ENCODE assay signal across 7 cellular contexts in genomic region chr14:102819790-102820330, GRCh38. TPM values are rescaled to one million over a fixed set of nuclear protein-coding genes. Genes with fewer than 3 reads are reported as not detected.
A peak's percentile ranks its signal among the peaks of the same experiment; 100 is the strongest.
DNase-seq lines count a peak whose midpoint lies in the region; ATAC-seq and FAIRE-seq lines count a peak whose summit lies in the region.

No MANE protein-coding gene starts in this region.

- H3K36me3 Mint-ChIP-seq in activated CD4-positive, alpha-beta memory T cell treated with anti-CD3 and anti-CD28 coated beads for 36 hours: peaks cover 28% of the 10 kb centered on the region
- peaks cover 0 to 19% (median 0%) of the 10 kb centered on the region in 3 donors for H3K36me3 Mint-ChIP-seq in naive thymus-derived CD8-positive, alpha-beta T cell

- DNase-seq in activated CD4-positive, alpha-beta memory T cell treated with anti-CD3 and anti-CD28 coated beads for 36 hours: no peak
- no peak for DNase-seq in naive thymus-derived CD8-positive, alpha-beta T cell
- no peak for DNase-seq in dedifferentiated amniotic fluid mesenchymal stem cell (ENCODE audit: extremely low spot score)
- DNase-seq in NCI-H2029 treated with DMSO at 0.1 percent for 48 hours (lab: John Stamatoyannopoulos, UW): no peak
- DNase-seq in frontal cortex (ENCODE audit: low spot score in 2 of 2): no peak

- no peaks in the 10 kb centered on the region for H3K27me3 Mint-ChIP-seq in activated CD4-positive, alpha-beta memory T cell treated with anti-CD3 and anti-CD28 coated beads for 36 hours
- no peaks in the 10 kb centered on the region for H3K27me3 Mint-ChIP-seq in naive thymus-derived CD8-positive, alpha-beta T cell

- peak overlapping the region; percentile 71 for H3K4me3 Mint-ChIP-seq in activated CD4-positive, alpha-beta memory T cell treated with anti-CD3 and anti-CD28 coated beads for 36 hours
- H3K4me3 Mint-ChIP-seq in naive thymus-derived CD8-positive, alpha-beta T cell: peak overlapping the region in 4 of 10 donors; percentile 37 to 71 (median 48)

- CTCF ChIA-PET in activated CD4-positive, alpha-beta memory T cell treated with anti-CD3 and anti-CD28 coated beads for 36 hours (lab: Charles Lee): interaction anchor here (1.6 to 2.4 kb wide), 3 partner anchors 14 to 45 kb away, joined by 7 to 10 read pairs (median 8); no protein-coding TSS in a partner anchor

- peak; percentile 15 for ATAC-seq in GM19043 (IDR thresholded peaks at IDR 0.05; ENCODE audit: low read depth, unreplicated experiment)
- peak; percentile 5 for ATAC-seq in HG02763 (IDR thresholded peaks at IDR 0.05; ENCODE audit: unreplicated experiment)
- ATAC-seq in naive thymus-derived CD8-positive, alpha-beta T cell: peak; percentile 10 to 18

- H3K27ac Mint-ChIP-seq in activated CD4-positive, alpha-beta memory T cell treated with anti-CD3 and anti-CD28 coated beads for 36 hours: peak overlapping the region; percentile 99
- H3K27ac Mint-ChIP-seq in naive thymus-derived CD8-positive, alpha-beta T cell: peak overlapping the region in 6 of 10 donors; percentile 4 to 85 (median 52)

- POLR2A ChIA-PET in activated CD4-positive, alpha-beta memory T cell treated with anti-CD3 and anti-CD28 coated beads for 36 hours (lab: Charles Lee): interaction anchor here (1.1 to 7.9 kb wide), 8 partner anchors 11 to 45 kb away, joined by 4 to 70 read pairs (median 7); no protein-coding TSS in a partner anchor
- POLR2A ChIA-PET in naive thymus-derived CD8-positive, alpha-beta T cell (lab: Charles Lee): no interaction called here

- FAIRE-seq in frontal cortex (lab: Jason Lieb, UNC): no peak

- intact Hi-C loops in activated CD4-positive, alpha-beta memory T cell treated with anti-CD3 and anti-CD28 coated beads for 36 hours (cut with micrococcal nuclease): loop anchor here (2.0 to 5.0 kb wide), 2 partner anchors 45 to 458 kb away; partner anchors contain the start of genes CINP and TECPR2

- H3K9me3 Mint-ChIP-seq in activated CD4-positive, alpha-beta memory T cell treated with anti-CD3 and anti-CD28 coated beads for 36 hours: no peaks in the 10 kb centered on the region
- no peaks in the 10 kb centered on the region for H3K9me3 Mint-ChIP-seq in naive thymus-derived CD8-positive, alpha-beta T cell

- H3K4me1 Mint-ChIP-seq in activated CD4-positive, alpha-beta memory T cell treated with anti-CD3 and anti-CD28 coated beads for 36 hours (ENCODE audit: low read depth): peaks cover 87% of the 10 kb centered on the region
- H3K4me1 Mint-ChIP-seq in naive thymus-derived CD8-positive, alpha-beta T cell: peaks cover 39 to 79% (median 68%) of the 10 kb centered on the region in 4 donors

RNA-seq across cellular contexts. Expression of gene TRAF3, which starts 42.6 kb away (rescaled TPM):
- 10 to 100 TPM; 68.8 to 73.6 TPM for total RNA-seq in activated CD4-positive, alpha-beta memory T cell treated with anti-CD3 and anti-CD28 coated beads for 36 hours
- total RNA-seq in naive thymus-derived CD8-positive, alpha-beta T cell: 10 to 100 TPM; 40.8 to 45.2 TPM
- 10 to 100 TPM; 13.3 to 18.5 (median 13.8) TPM for polyA plus RNA-seq in naive thymus-derived CD8-positive, alpha-beta T cell
- total RNA-seq in frontal cortex: 15.1 TPM
